Comparison of ENCODE assay signal across 2 cellular contexts in genomic region chr11:119999220-119999619, GRCh38.
A peak's percentile ranks its signal among the peaks of the same experiment; 100 is the strongest.
TF ChIP-seq lines count a peak whose summit lies in the region.

No MANE protein-coding gene starts in this region.

TF ChIP-seq in HepG2, 621 proteins besides CTCF, POLR2A, EP300 and RAD21:
- TF ChIP-seq STAG1 (CRISPR knock-in tag; IDR thresholded peaks at IDR 0.05) (peak; percentile 13; the same call in 1 of the 2 replicates), FOXC1 (CRISPR knock-in tag; IDR thresholded peaks at IDR 0.05; ENCODE audit: borderline replicate concordance) (no peak)
TF ChIP-seq in HepG2: peak in this region for 1.

TF ChIP-seq in H1, 55 proteins besides CTCF, POLR2A, EP300 and RAD21:
- TF ChIP-seq CTBP2 (IDR thresholded peaks at IDR 0.05; ENCODE audit: borderline replicate concordance, insufficient read depth, insufficient read length, low read length) (no peak), E2F6 (IDR thresholded peaks at IDR 0.05) (peak; percentile 70; the same call in 1 of the 2 replicates), FOSL1 (IDR thresholded peaks at IDR 0.05; ENCODE audit: insufficient read depth, low read depth, low read length) (no peak)
